ENCODE assay signal across 8 cellular contexts in the genomic region with DNA sequence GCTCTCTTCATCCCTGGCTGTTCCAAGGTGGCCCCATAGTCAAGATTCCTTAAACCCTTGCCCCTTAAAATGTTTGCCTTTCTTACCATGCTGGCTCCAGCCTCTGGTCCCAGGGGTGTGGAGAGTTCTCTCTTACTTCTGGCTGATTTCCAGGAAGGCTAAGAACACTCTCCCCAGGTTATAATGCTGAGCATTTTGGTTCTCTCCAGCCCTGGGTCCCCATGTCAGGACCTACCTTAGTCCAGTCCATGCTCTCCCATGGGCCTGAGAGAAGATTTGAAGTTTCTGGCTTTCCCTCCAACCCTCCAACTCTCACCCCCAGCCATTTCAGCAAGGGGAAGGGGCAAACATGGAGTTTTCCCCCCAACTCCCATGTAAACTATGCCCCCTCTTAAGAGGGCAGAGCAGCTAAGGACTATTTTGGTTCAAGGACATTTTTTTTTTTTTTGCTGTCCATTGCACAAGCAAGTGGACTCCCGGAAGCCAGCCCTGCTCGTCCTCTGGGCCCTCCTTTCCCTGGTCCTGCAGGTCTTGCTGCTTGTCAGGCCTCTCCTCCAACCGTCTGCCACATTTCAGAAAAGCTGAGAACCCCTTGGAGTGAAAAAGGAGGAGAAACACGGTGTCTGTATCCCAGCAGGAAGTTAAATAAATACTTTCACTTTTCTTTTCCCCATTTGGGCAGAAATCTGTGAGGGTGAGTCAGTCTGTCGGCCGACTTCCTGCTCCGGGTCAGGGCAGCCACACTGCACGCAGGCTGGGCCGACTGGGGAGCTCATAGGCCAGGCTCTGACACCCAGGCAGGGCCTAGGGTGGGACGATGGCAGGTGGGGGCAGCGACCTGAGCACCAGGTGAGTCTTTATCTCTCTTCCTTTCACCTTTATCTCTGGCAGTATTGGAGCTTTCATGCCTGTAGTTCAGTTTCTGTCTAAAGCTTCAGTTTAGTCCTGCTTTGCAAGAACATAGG. TPM values are rescaled to one million over a fixed set of nuclear protein-coding genes. Genes with fewer than 3 reads are reported as not detected.
A peak's percentile ranks its signal among the peaks of the same experiment; 100 is the strongest.
DNase-seq lines count a peak whose midpoint lies in the region; ATAC-seq and TF ChIP-seq lines count a peak whose summit lies in the region.

A gene (plus strand): TSS at position 741 of the 965 bp plus-strand sequence. CDS start 77 bp downstream, at position 818.

- TF ChIP-seq POLR2A in testis (IDR thresholded peaks at IDR 0.05) = no peak

- BruUV-seq in OCI-LY7 (replicated peaks; lab: Mats Ljungman, UMichigan) = TSS peak; percentile 81

- peak within 1 kb of the TSS; percentile 99 for H3K27ac Mint-ChIP-seq in osteocyte (ENCODE audit: unreplicated experiment)

- ATAC-seq in GM18519 (IDR thresholded peaks at IDR 0.05; ENCODE audit: low FRiP score, unreplicated experiment) = peak; percentile 81
- ATAC-seq in HG02970 (IDR thresholded peaks at IDR 0.05; ENCODE audit: low FRiP score, unreplicated experiment) = peak; percentile 65

- peaks cover 11% of the 10 kb centered on the region; the same call in 1 of the 2 replicates for H3K9me3 ChIP-seq in OCI-LY7 (ENCODE audit: low read length)
- no peaks in the 10 kb centered on the region for H3K9me3 ChIP-seq in testis

- intact Hi-C loops in OCI-LY7 (cut with micrococcal nuclease; ENCODE audit: unreplicated experiment) (loop anchor here (2.0 to 5.0 kb wide), 4 partner anchors 91 to 276 kb away; a partner anchor contains a TSS), testis (cut with DNase I; ENCODE audit: low total_unique reads) (no loop called here)

- H3K36me3 ChIP-seq in OCI-LY7 (ENCODE audit: insufficient read depth, low read length) = no peaks in the 10 kb centered on the region; the same call in 1 of the 2 replicates
- no peaks in the 10 kb centered on the region for H3K36me3 ChIP-seq in testis (ENCODE audit: low read depth, missing control alignments)

- no peaks in the 10 kb centered on the region for H3K27me3 Mint-ChIP-seq in osteocyte (ENCODE audit: unreplicated experiment)

- H3K4me1 Mint-ChIP-seq in osteocyte (ENCODE audit: unreplicated experiment) = peaks cover 49% of the 10 kb centered on the region

- H3K4me1 ChIP-seq in OCI-LY7 (ENCODE audit: insufficient read depth, low read length, poor library complexity, severe bottlenecking) (peaks cover 29% of the 10 kb centered on the region), testis (peaks cover 3% of the 10 kb centered on the region)

- no peaks in the 10 kb centered on the region for H3K27me3 ChIP-seq in testis

- H4K20me1 ChIP-seq in OCI-LY7 (ENCODE audit: insufficient read depth, low read length) = no peaks in the 10 kb centered on the region

- H2AFZ ChIP-seq in OCI-LY7 (ENCODE audit: low read length) = peak within 1 kb of the TSS; percentile 94

- CTCF ChIA-PET in OCI-LY7 (lab: Charles Lee; ENCODE audit: unreplicated experiment) = interaction anchor here (0.5 kb wide), 1 partner anchor 255 kb away, joined by 3 read pairs; no protein-coding TSS in a partner anchor

- H3K27ac ChIP-seq in OCI-LY7 (ENCODE audit: low read depth, low read length, poor library complexity, severe bottlenecking) = peak within 1 kb of the TSS; percentile 75
- H3K27ac ChIP-seq in testis = peak within 1 kb of the TSS in 1 of 2 donors; percentile 69

- H3K36me3 Mint-ChIP-seq in osteocyte (ENCODE audit: unreplicated experiment) = peaks cover 24% of the 10 kb centered on the region

- peaks cover 16% of the 10 kb centered on the region; the same call in 1 of the 2 replicates for H3K79me2 ChIP-seq in OCI-LY7 (ENCODE audit: insufficient read depth, low read depth, low read length)

- POLR2A ChIA-PET in OCI-LY7 (lab: Charles Lee) = interaction anchor here (0.6 to 1.9 kb wide), 11 partner anchors 8 to 284 kb away, joined by 3 to 14 read pairs (median 3); a partner anchor contains a TSS

- peak within 1 kb of the TSS; percentile 69 for H3K4me3 ChIP-seq in OCI-LY7 (ENCODE audit: low read depth, low read length, poor library complexity, severe bottlenecking)
- peak within 1 kb of the TSS; percentile 43 to 47 for H3K4me3 ChIP-seq in testis

- no peaks in the 10 kb centered on the region for H3K9me2 ChIP-seq in OCI-LY7 (ENCODE audit: insufficient read depth, low read length)

- DNase-seq in OCI-LY7 (ENCODE audit: low spot score) (peak; percentile 84), activated T-cell treated with anti-CD3 and anti-CD28 coated beads for 24 hours (ENCODE audit: low read depth) (peak; percentile 65), fibroblast of gingiva (ENCODE audit: low read depth) (peak; percentile 76), osteocyte (ENCODE audit: extremely low spot score, unreplicated experiment) (no peak), testis (peak; percentile 67), D341Med (ENCODE audit: low spot score) (no peak)

- H3K4me3 Mint-ChIP-seq in osteocyte (ENCODE audit: unreplicated experiment) = peak within 1 kb of the TSS; percentile 81

- H3K9me3 Mint-ChIP-seq in osteocyte (ENCODE audit: unreplicated experiment) = peaks cover 8% of the 10 kb centered on the region

- 35 to 45% methylated on average over 11 of the region's 11 CpGs for WGBS in testis, 2 donors

- peak within 1 kb of the TSS; percentile 87 for H3K4me2 ChIP-seq in OCI-LY7 (ENCODE audit: low read length)

- TF ChIP-seq CTCF in OCI-LY7 (conservative IDR thresholded peaks at IDR 0.05; ENCODE audit: low read length) = no peak
- TF ChIP-seq CTCF in osteocyte (IDR thresholded peaks at IDR 0.05) = no peak
- no peak for TF ChIP-seq CTCF in testis (IDR thresholded peaks at IDR 0.05)

RNA-seq across cellular contexts. Expression of the gene that starts here (rescaled TPM):
- 7.5 and 10.4 TPM in 2 replicates for total RNA-seq in OCI-LY7 (2014; rRNA removed; shearing (Covaris generic))
- total RNA-seq in OCI-LY7 (2022) = 17.0 and 19.3 TPM in 2 replicates
- total RNA-seq in osteocyte = 24.2 and 25.9 TPM in 2 replicates
- total RNA-seq in testis = 10 to 100 TPM in 1 of 2 donors, 1 to 10 TPM in 1; 7.9 to 21.9 TPM
- 7.2 TPM for polyA plus RNA-seq in testis (ENCODE audit: insufficient read depth, low read depth, low replicate concordance)

Comparison
In these comparisons a context has a peak if more than half of its experiments do, and no peak if none do; other contexts are left out.
1. DNase-seq: peak in OCI-LY7 (single experiment), activated T-cell treated with anti-CD3 and anti-CD28 coated beads for 24 hours (single experiment), fibroblast of gingiva (single experiment) and testis (single experiment); none in osteocyte (single experiment) and D341Med (single experiment).